ENCODE assay signal across 8 cellular contexts in genomic region chr10:91908358-91909177, GRCh38. TPM values are rescaled to one million over a fixed set of nuclear protein-coding genes. Genes with fewer than 3 reads are reported as not detected.
DNase-seq lines count a peak whose midpoint lies in the region; ATAC-seq lines count a peak whose summit lies in the region.

No MANE protein-coding gene starts in this region.

- H3K4me1 Mint-ChIP-seq in activated CD4-positive, alpha-beta memory T cell treated with anti-CD3 and anti-CD28 coated beads for 36 hours (ENCODE audit: low read depth), result peaks cover 16% of the 10 kb centered on the region
- H3K4me1 Mint-ChIP-seq in memory B cell, result peaks cover 19% of the 10 kb centered on the region

- CTCF ChIA-PET in activated CD4-positive, alpha-beta memory T cell treated with anti-CD3 and anti-CD28 coated beads for 36 hours (lab: Charles Lee), result interaction anchor here (0.6 to 2.5 kb wide), 16 partner anchors 14 to 1054 kb away, joined by 3 to 20 read pairs (median 4); partner anchors contain the start of genes BTAF1 and TNKS2

- peaks cover 2% of the 10 kb centered on the region for H3K36me3 Mint-ChIP-seq in activated CD4-positive, alpha-beta memory T cell treated with anti-CD3 and anti-CD28 coated beads for 36 hours
- H3K36me3 Mint-ChIP-seq in memory B cell, result no peaks in the 10 kb centered on the region

- peaks cover 5% of the 10 kb centered on the region for H3K27me3 Mint-ChIP-seq in activated CD4-positive, alpha-beta memory T cell treated with anti-CD3 and anti-CD28 coated beads for 36 hours
- H3K27me3 Mint-ChIP-seq in memory B cell, result no peaks in the 10 kb centered on the region

- peak; percentile 78 for DNase-seq in CD1c-positive myeloid dendritic cell (ENCODE audit: extremely low spot score)
- DNase-seq in GM19240 (ENCODE audit: insufficient read length, low spot score), result peak; percentile 67
- DNase-seq in NCI-H526 treated with DMSO at 0.1 percent for 48 hours (lab: John Stamatoyannopoulos, UW), result peak; percentile 56
- DNase-seq in activated CD4-positive, alpha-beta memory T cell treated with anti-CD3 and anti-CD28 coated beads for 36 hours, result peak; percentile 82
- peak; percentile 49 for DNase-seq in effector CD4-positive, alpha-beta T cell
- DNase-seq in memory B cell (ENCODE audit: low spot score in 2 of 2), result peak; percentile 66 to 77
- DNase-seq in stimulated activated CD8-positive, alpha-beta memory T cell treated with anti-CD3 and anti-CD28 coated beads, Interleukin-12 subunit alpha, Interleukin-12 subunit beta, amount 100 ng/mL, for 4 hours (ENCODE audit: low read depth), result peak; percentile 59

- no peaks in the 10 kb centered on the region for H3K9me3 Mint-ChIP-seq in activated CD4-positive, alpha-beta memory T cell treated with anti-CD3 and anti-CD28 coated beads for 36 hours
- no peaks in the 10 kb centered on the region for H3K9me3 Mint-ChIP-seq in memory B cell

- H3K4me3 Mint-ChIP-seq in activated CD4-positive, alpha-beta memory T cell treated with anti-CD3 and anti-CD28 coated beads for 36 hours, result peak overlapping the region; percentile 91
- peak overlapping the region; percentile 92 for H3K4me3 Mint-ChIP-seq in memory B cell

- POLR2A ChIA-PET in activated CD4-positive, alpha-beta memory T cell treated with anti-CD3 and anti-CD28 coated beads for 36 hours (lab: Charles Lee), result interaction anchor here (1.0 to 2.0 kb wide), 4 partner anchors 13 to 21 kb away, joined by 3 to 24 read pairs (median 4); partner anchors contain the start of gene BTAF1

- intact Hi-C loops in activated CD4-positive, alpha-beta memory T cell treated with anti-CD3 and anti-CD28 coated beads for 36 hours (cut with micrococcal nuclease), result loop anchor here (1.0 to 10.0 kb wide), 4 partner anchors 15 to 744 kb away; partner anchors contain the start of gene BTAF1

- ATAC-seq in HG03442 (IDR thresholded peaks at IDR 0.05; ENCODE audit: unreplicated experiment) (peak; percentile 86), memory B cell (ENCODE audit: low read depth) (peak; percentile 85)

- H3K27ac Mint-ChIP-seq in activated CD4-positive, alpha-beta memory T cell treated with anti-CD3 and anti-CD28 coated beads for 36 hours, result peak overlapping the region; percentile 75
- peak overlapping the region; percentile 46 for H3K27ac Mint-ChIP-seq in memory B cell

RNA-seq across cellular contexts. Expression of gene FGFBP3, which starts 0.7 kb away (rescaled TPM):
- total RNA-seq in activated CD4-positive, alpha-beta memory T cell treated with anti-CD3 and anti-CD28 coated beads for 36 hours, result 1 to 10 TPM; 1.2 to 1.6 TPM

RNA-seq across cellular contexts. Expression of gene BTAF1, which starts 15.0 kb away (rescaled TPM):
- 10 to 100 TPM; 49.9 to 50.7 TPM for total RNA-seq in activated CD4-positive, alpha-beta memory T cell treated with anti-CD3 and anti-CD28 coated beads for 36 hours

Comparison
In these comparisons a context has a peak if more than half of its experiments do, and no peak if none do; other contexts are left out.
1. Peak in every context shown above with its lines: DNase-seq and ATAC-seq.